Comparison of ENCODE assay signal across 1 cellular context in the genomic region with DNA sequence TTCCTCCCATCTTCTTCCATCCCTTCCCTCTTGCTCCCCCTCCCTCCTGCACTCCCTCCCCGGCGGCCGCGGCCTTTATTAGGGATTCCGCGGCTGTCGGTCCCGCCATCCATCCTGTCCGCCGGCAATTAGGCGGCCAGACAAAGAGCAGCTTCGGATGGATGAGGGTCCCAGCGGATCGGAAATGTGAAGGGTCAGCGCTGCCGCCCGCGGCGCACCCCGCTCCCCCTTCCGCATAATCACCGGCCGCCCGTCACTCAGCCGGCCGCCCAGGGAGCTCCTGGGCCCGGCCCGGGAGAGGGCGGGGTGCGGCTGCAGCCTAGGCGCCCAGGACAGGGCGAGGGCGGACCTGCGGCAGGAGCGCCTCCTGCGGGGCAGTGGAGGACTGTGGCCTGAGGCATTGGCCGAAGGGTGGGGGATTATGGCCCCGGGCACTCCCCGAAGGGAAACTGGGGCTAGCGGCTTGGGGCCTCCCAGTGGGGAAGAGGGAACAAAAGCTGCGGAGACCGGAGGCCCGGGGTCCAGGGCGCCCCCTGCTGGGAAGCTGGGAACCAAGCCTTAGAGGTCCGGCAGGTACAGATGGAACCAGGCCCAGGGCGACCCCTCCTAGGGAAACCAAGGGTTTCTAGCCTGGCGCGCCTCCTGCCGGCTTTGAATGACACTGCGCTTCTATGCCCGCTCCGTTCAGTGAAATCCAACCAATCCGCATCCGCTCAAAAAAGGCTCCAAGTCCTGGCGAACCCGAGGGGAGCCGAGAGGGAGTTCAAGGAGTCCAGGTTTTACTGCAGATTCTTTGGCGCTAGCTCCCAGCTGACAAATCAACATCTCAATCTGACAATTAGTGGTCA.
A peak's percentile ranks its signal among the peaks of the same experiment; 100 is the strongest.
TF ChIP-seq lines count a peak whose summit lies in the region.

No MANE protein-coding gene starts in this region.

TF ChIP-seq in HEK293, 187 proteins besides CTCF, POLR2A, EP300 and RAD21 (continued from another document and continues in another):
- TF ChIP-seq ZNF362 (tag by site-specific recombination; IDR thresholded peaks at IDR 0.05) = no peak
- no peak for TF ChIP-seq HOXD13 (CRISPR knock-in tag; IDR thresholded peaks at IDR 0.05; ENCODE audit: borderline replicate concordance)
- TF ChIP-seq ZBTB48 (tag by site-specific recombination; IDR thresholded peaks at IDR 0.05) = peak; percentile 26; the same call in 1 of the 2 replicates
- TF ChIP-seq ZNF292 (tag by site-specific recombination; IDR thresholded peaks at IDR 0.05; ENCODE audit: borderline replicate concordance, low read depth) = no peak
- TF ChIP-seq ZNF768 (tag by site-specific recombination; IDR thresholded peaks at IDR 0.05) = no peak
- TF ChIP-seq ZNF704 (tag by site-specific recombination; IDR thresholded peaks at IDR 0.05) = no peak
- TF ChIP-seq ZNF148 (tag by site-specific recombination; IDR thresholded peaks at IDR 0.05; ENCODE audit: borderline replicate concordance) = no peak
- TF ChIP-seq ZNF624 (tag by site-specific recombination; IDR thresholded peaks at IDR 0.05) = no peak
- TF ChIP-seq ZNF112 (tag by site-specific recombination; IDR thresholded peaks at IDR 0.05) = no peak
- TF ChIP-seq ZNF529 (tag by site-specific recombination; IDR thresholded peaks at IDR 0.05; ENCODE audit: insufficient replicate concordance) = no peak
- TF ChIP-seq ZNF416 (tag by site-specific recombination; IDR thresholded peaks at IDR 0.05) = no peak
- no peak for TF ChIP-seq PRDM1 (tag by site-specific recombination; IDR thresholded peaks at IDR 0.05)
- TF ChIP-seq ZNF341 (tag by site-specific recombination; IDR thresholded peaks at IDR 0.05; ENCODE audit: low read depth) = peak; percentile 35; the same call in 1 of the 2 replicates
- TF ChIP-seq YY1 (tag by site-specific recombination; IDR thresholded peaks at IDR 0.05) = no peak
- TF ChIP-seq BCL11A (tag by site-specific recombination; IDR thresholded peaks at IDR 0.05; ENCODE audit: low read depth) = no peak
- TF ChIP-seq, protein P1, sequence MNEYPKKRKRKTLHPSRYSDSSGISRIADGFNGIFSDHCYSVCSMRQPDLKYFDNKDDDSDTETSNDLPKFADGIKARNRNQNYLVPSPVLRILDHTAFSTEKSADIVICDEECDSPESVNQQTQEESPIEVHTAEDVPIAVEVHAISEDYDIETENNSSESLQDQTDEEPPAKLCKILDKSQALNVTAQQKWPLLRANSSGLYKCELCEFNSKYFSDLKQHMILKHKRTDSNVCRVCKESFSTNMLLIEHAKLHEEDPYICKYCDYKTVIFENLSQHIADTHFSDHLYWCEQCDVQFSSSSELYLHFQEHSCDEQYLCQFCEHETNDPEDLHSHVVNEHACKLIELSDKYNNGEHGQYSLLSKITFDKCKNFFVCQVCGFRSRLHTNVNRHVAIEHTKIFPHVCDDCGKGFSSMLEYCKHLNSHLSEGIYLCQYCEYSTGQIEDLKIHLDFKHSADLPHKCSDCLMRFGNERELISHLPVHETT (tag by site-specific recombination; IDR thresholded peaks at IDR 0.05) = no peak
- 0 out of 2 replicates have a peak, but pooled peaks have one; percentile 23 for TF ChIP-seq KLF7 (tag by site-specific recombination; IDR thresholded peaks at IDR 0.05; ENCODE audit: borderline replicate concordance)
- TF ChIP-seq SCRT1 (tag by site-specific recombination; IDR thresholded peaks at IDR 0.05; ENCODE audit: borderline replicate concordance) = no peak
- no peak for TF ChIP-seq ZNF670 (tag by site-specific recombination; IDR thresholded peaks at IDR 0.05; ENCODE audit: low read depth)
- TF ChIP-seq ZNF398 (tag by site-specific recombination; IDR thresholded peaks at IDR 0.05) = 0 out of 2 replicates have a peak, but pooled peaks have one; percentile 11
- no peak for TF ChIP-seq ZNF184 (tag by site-specific recombination; IDR thresholded peaks at IDR 0.05)
- no peak for TF ChIP-seq BCL11B (tag by site-specific recombination; IDR thresholded peaks at IDR 0.05; ENCODE audit: low read depth)
- no peak for TF ChIP-seq ZNF76 (tag by site-specific recombination; IDR thresholded peaks at IDR 0.05; ENCODE audit: borderline replicate concordance, low read depth)
- TF ChIP-seq ZNF2 (tag by site-specific recombination; IDR thresholded peaks at IDR 0.05) = 0 out of 2 replicates have a peak, but pooled peaks have one; percentile 12
- no peak for TF ChIP-seq HOXA7 (CRISPR knock-in tag; IDR thresholded peaks at IDR 0.05; ENCODE audit: borderline replicate concordance)
- TF ChIP-seq ZNF473 (tag by site-specific recombination; IDR thresholded peaks at IDR 0.05) = no peak
- no peak for TF ChIP-seq ZNF433 (tag by site-specific recombination; IDR thresholded peaks at IDR 0.05; ENCODE audit: low read depth)
- no peak for TF ChIP-seq ZNF174 (tag by site-specific recombination; IDR thresholded peaks at IDR 0.05)
- no peak for TF ChIP-seq ZNF658 (tag by site-specific recombination; IDR thresholded peaks at IDR 0.05)
- TF ChIP-seq ZNF157 (tag by site-specific recombination; IDR thresholded peaks at IDR 0.05) = no peak
- TF ChIP-seq ZNF776 (tag by site-specific recombination; IDR thresholded peaks at IDR 0.05; ENCODE audit: borderline replicate concordance) = no peak
- TF ChIP-seq, protein P2, sequence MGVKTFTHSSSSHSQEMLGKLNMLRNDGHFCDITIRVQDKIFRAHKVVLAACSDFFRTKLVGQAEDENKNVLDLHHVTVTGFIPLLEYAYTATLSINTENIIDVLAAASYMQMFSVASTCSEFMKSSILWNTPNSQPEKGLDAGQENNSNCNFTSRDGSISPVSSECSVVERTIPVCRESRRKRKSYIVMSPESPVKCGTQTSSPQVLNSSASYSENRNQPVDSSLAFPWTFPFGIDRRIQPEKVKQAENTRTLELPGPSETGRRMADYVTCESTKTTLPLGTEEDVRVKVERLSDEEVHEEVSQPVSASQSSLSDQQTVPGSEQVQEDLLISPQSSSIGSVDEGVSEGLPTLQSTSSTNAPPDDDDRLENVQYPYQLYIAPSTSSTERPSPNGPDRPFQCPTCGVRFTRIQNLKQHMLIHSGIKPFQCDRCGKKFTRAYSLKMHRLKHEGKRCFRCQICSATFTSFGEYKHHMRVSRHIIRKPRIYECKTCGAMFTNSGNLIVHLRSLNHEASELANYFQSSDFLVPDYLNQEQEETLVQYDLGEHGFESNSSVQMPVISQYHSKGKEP (tag by site-specific recombination; IDR thresholded peaks at IDR 0.05) = no peak
- no peak for TF ChIP-seq ZNF211 (tag by site-specific recombination; IDR thresholded peaks at IDR 0.05; ENCODE audit: low read depth)
- no peak for TF ChIP-seq ZNF747 (tag by site-specific recombination; IDR thresholded peaks at IDR 0.05)
- TF ChIP-seq INSM2 (tag by site-specific recombination; IDR thresholded peaks at IDR 0.05) = no peak
- TF ChIP-seq SP3 (tag by site-specific recombination; IDR thresholded peaks at IDR 0.05) = no peak; the same call in 1 of the 2 replicates
- TF ChIP-seq KLF16 (tag by site-specific recombination; IDR thresholded peaks at IDR 0.05) = no peak
- TF ChIP-seq ZNF223 (tag by site-specific recombination; IDR thresholded peaks at IDR 0.05) = no peak
- 0 out of 2 replicates have a peak, but pooled peaks have one; percentile 49 for TF ChIP-seq TRIM28 (IDR thresholded peaks at IDR 0.05; ENCODE audit: borderline replicate concordance, low read length)
- no peak for TF ChIP-seq KLF10 (tag by site-specific recombination; IDR thresholded peaks at IDR 0.05)
- no peak for TF ChIP-seq EGR2 (tag by site-specific recombination; IDR thresholded peaks at IDR 0.05; ENCODE audit: low read depth)
- no peak for TF ChIP-seq ZFP69B (tag by site-specific recombination; IDR thresholded peaks at IDR 0.05)
- TF ChIP-seq ZBTB20 (tag by site-specific recombination; IDR thresholded peaks at IDR 0.05) = 0 out of 2 replicates have a peak, but pooled peaks have one; percentile 26
- TF ChIP-seq ZNF837 (tag by site-specific recombination; IDR thresholded peaks at IDR 0.05) = no peak
- TF ChIP-seq ZBTB21 (tag by site-specific recombination; IDR thresholded peaks at IDR 0.05) = no peak
- TF ChIP-seq ZNF571 (tag by site-specific recombination; IDR thresholded peaks at IDR 0.05) = no peak
- no peak for TF ChIP-seq ZSCAN23 (tag by site-specific recombination; IDR thresholded peaks at IDR 0.05)
- TF ChIP-seq YY2 (tag by site-specific recombination; IDR thresholded peaks at IDR 0.05) = no peak
- TF ChIP-seq ZNF660 (tag by site-specific recombination; IDR thresholded peaks at IDR 0.05) = peak; percentile 73
- TF ChIP-seq ZNF843 (tag by site-specific recombination; IDR thresholded peaks at IDR 0.05) = no peak
- no peak; the same call in 1 of the 2 replicates for TF ChIP-seq ZNF580 (tag by site-specific recombination; IDR thresholded peaks at IDR 0.05)
- no peak for TF ChIP-seq GFI1B (tag by site-specific recombination; IDR thresholded peaks at IDR 0.05)
- TF ChIP-seq, protein P3, sequence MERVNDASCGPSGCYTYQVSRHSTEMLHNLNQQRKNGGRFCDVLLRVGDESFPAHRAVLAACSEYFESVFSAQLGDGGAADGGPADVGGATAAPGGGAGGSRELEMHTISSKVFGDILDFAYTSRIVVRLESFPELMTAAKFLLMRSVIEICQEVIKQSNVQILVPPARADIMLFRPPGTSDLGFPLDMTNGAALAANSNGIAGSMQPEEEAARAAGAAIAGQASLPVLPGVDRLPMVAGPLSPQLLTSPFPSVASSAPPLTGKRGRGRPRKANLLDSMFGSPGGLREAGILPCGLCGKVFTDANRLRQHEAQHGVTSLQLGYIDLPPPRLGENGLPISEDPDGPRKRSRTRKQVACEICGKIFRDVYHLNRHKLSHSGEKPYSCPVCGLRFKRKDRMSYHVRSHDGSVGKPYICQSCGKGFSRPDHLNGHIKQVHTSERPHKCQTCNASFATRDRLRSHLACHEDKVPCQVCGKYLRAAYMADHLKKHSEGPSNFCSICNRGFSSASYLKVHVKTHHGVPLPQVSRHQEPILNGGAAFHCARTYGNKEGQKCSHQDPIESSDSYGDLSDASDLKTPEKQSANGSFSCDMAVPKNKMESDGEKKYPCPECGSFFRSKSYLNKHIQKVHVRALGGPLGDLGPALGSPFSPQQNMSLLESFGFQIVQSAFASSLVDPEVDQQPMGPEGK (tag by site-specific recombination; IDR thresholded peaks at IDR 0.05) = no peak
